Comparison of ENCODE assay signal across 8 cellular contexts in the genomic region with DNA sequence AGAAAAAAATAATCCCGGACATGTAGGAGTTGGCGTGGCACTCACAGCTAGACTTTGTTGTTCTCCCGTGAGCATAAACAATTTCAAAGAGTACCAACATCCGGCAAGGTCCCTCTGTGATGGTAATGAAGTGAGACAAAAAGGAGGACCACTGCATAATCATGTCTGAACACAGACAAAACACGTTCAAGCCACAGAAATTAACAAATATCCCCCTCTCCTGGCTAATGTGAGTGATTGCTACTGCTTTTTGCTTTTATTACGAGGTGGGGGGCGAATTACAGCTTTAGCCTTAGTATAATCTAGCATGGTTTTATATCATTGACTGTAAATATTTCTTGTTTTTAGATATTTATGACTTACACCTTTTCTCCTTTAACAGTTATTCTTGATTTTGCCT.
DNase-seq lines count a peak whose midpoint lies in the region; ATAC-seq and TF ChIP-seq lines count a peak whose summit lies in the region.

No MANE protein-coding gene starts in this region.

- no peak overlapping the region for H3K23ac ChIP-seq in IMR-90 (ENCODE audit: low read depth, low read length)

- no peaks in the 10 kb centered on the region for H3K9me1 ChIP-seq in IMR-90 (ENCODE audit: insufficient read depth, low read length)

- dilution Hi-C loops in IMR-90 (cut with HindIII; ENCODE audit: low sequenced_read_pairs, unreplicated experiment) = no loop called here

- H3K14ac ChIP-seq in IMR-90 (replicated peaks; ENCODE audit: low read depth, low read length) = no peak overlapping the region

- no peak overlapping the region for H4K8ac ChIP-seq in IMR-90 (ENCODE audit: low read depth in 2 of 2, low read length in 2 of 2)

- no CpG with 5 or more reads among the region's 7 CpGs for WGBS in IMR-90 (ENCODE audit: extremely low coverage in 2 of 2, insufficient read length in 1 of 2), 2 experiments
- 11% methylated on average over 7 of the region's 7 CpGs for WGBS in SK-N-SH (ENCODE audit: low lambda C conversion rate)

- no peaks in the 10 kb centered on the region for H3K79me1 ChIP-seq in IMR-90 (ENCODE audit: low read depth in 1 of 2, low read length in 2 of 2)

- H3K36me3 ChIP-seq in IMR-90 (ENCODE audit: control insufficient read depth, insufficient read depth, low read length) (no peaks in the 10 kb centered on the region), SK-N-SH (replicated peaks in 1 of 2; ENCODE audit: control insufficient read depth in 1 of 2, insufficient read depth in 2 of 2, low read length in 1 of 2) (no peaks in the 10 kb centered on the region)

- H2BK20ac ChIP-seq in IMR-90 (ENCODE audit: low read depth, low read length) = no peak overlapping the region

- no peak overlapping the region for H2AK5ac ChIP-seq in IMR-90 (ENCODE audit: low read depth, low read length)

- no peaks in the 10 kb centered on the region for H3K79me2 ChIP-seq in SK-N-SH (ENCODE audit: insufficient read depth)

- H3K4me2 ChIP-seq in IMR-90 (ENCODE audit: low read depth, low read length) (peak overlapping the region; percentile 88), SK-N-SH (no peak overlapping the region)

- H2AFZ ChIP-seq in IMR-90 (replicated peaks; ENCODE audit: low read length, poor library complexity) (no peak overlapping the region), SK-N-SH (ENCODE audit: low read depth) (0 out of 2 replicates have a peak overlapping the region, but pooled peaks have one; percentile 17)

- no peaks in the 10 kb centered on the region for H3K9me3 ChIP-seq in IMR-90 (ENCODE audit: control insufficient read depth, insufficient read depth, low read length)
- H3K9me3 ChIP-seq in SK-N-SH = no peaks in the 10 kb centered on the region

- no peak overlapping the region for H3K27ac ChIP-seq in C4-2B
- no peak overlapping the region for H3K27ac ChIP-seq in IMR-90 (ENCODE audit: insufficient read depth, low read length)
- H3K27ac ChIP-seq in SK-N-SH (ENCODE audit: low read depth in 2 of 2, low read length in 1 of 2) = no peak overlapping the region

- POLR2A ChIA-PET in IMR-90 (lab: Charles Lee; ENCODE audit: unreplicated experiment) = no interaction called here
- POLR2A ChIA-PET in SK-N-SH (lab: Yijun Ruan, JAX) = no interaction called here

- H3K9ac ChIP-seq in IMR-90 (ENCODE audit: low read depth, low read length) (no peak overlapping the region; the same call in 1 of the 2 replicates), SK-N-SH (no peak overlapping the region)

- H2BK120ac ChIP-seq in IMR-90 (ENCODE audit: low read depth, low read length) = no peak overlapping the region

- H3K18ac ChIP-seq in IMR-90 (ENCODE audit: low read depth, low read length) = no peak overlapping the region

- CTCF ChIA-PET in IMR-90 (lab: Yijun Ruan, JAX) = interaction anchor here (0.6 to 1.4 kb wide), 7 partner anchors 12 to 350 kb away, joined by 3 to 9 read pairs (median 3); no protein-coding TSS in a partner anchor
- CTCF ChIA-PET in SK-N-SH (lab: Yijun Ruan, JAX) = interaction anchor here (0.6 to 4.9 kb wide), 10 partner anchors 11 to 1548 kb away, joined by 3 to 44 read pairs (median 4); no protein-coding TSS in a partner anchor

- no TSS peak for BruUV-seq in IMR-90 (replicated peaks; lab: Mats Ljungman, UMichigan)

- no peak overlapping the region for H2AK9ac ChIP-seq in IMR-90 (replicated peaks; ENCODE audit: low read depth, low read length, poor library complexity)

- no peak overlapping the region for H4K5ac ChIP-seq in IMR-90 (ENCODE audit: low read depth, low read length)

- H4K20me1 ChIP-seq in IMR-90 (ENCODE audit: insufficient read depth, low read length) = no peaks in the 10 kb centered on the region
- H4K20me1 ChIP-seq in SK-N-SH (ENCODE audit: insufficient read depth) = no peaks in the 10 kb centered on the region

- no peaks in the 10 kb centered on the region for H3F3A ChIP-seq in SK-N-SH (replicated peaks; ENCODE audit: insufficient read depth)

- intact Hi-C loops in IMR-90 (cut with micrococcal nuclease) = loop anchor here (10.0 kb wide), 1 partner anchor 455 kb away; no protein-coding TSS in a partner anchor

- TF ChIP-seq POLR2A in IMR-90 (IDR thresholded peaks at IDR 0.05; ENCODE audit: low read depth, low read length) = no peak

- H4K91ac ChIP-seq in IMR-90 (ENCODE audit: insufficient read depth, low read depth, low read length) = no peak overlapping the region

- TF ChIP-seq EP300 in SK-N-SH (IDR thresholded peaks at IDR 0.05; ENCODE audit: borderline replicate concordance in 1 of 2, low read depth in 1 of 2, low read length in 1 of 2) = no peak

- H3K4me3 ChIP-seq in IMR-90 (ENCODE audit: insufficient read depth, low read depth, low read length) = no peak overlapping the region
- no peak overlapping the region for H3K4me3 ChIP-seq in SK-N-SH (ENCODE audit: low read depth in 2 of 2, low read length in 1 of 2)

- TF ChIP-seq RAD21 in IMR-90 (IDR thresholded peaks at IDR 0.05; ENCODE audit: low read length) (peak; percentile 55), SK-N-SH (IDR thresholded peaks at IDR 0.05; ENCODE audit: low read length) (peak; percentile 62)

- no peak overlapping the region for H2BK5ac ChIP-seq in IMR-90 (ENCODE audit: low read depth, low read length, poor library complexity, severe bottlenecking)

- no peaks in the 10 kb centered on the region for H3K4me1 ChIP-seq in IMR-90 (ENCODE audit: control insufficient read depth, insufficient read depth, low read length)
- H3K4me1 ChIP-seq in SK-N-SH (ENCODE audit: control insufficient read depth in 1 of 2, insufficient read depth in 2 of 2, low read depth in 1 of 2, low read length in 1 of 2) = no peaks in the 10 kb centered on the region

- no peak overlapping the region for H3K4ac ChIP-seq in IMR-90 (ENCODE audit: low read depth, low read length)

- peak; percentile 56 for TF ChIP-seq CTCF in C4-2B (conservative IDR thresholded peaks at IDR 0.05)
- peak; percentile 57 for TF ChIP-seq CTCF in IMR-90 (conservative IDR thresholded peaks at IDR 0.05; ENCODE audit: low read depth, low read length)
- TF ChIP-seq CTCF in SK-N-SH (IDR thresholded peaks at IDR 0.05) = peak; percentile 61

- peak; percentile 39 for DNase-seq in IMR-90
- DNase-seq in SK-N-SH = peak; percentile 61
- peak; percentile 25 for DNase-seq in inferior parietal cortex (ENCODE audit: extremely low spot score)
- no peak for DNase-seq in NCI-H187 (lab: John Stamatoyannopoulos, UW)
- DNase-seq in globus pallidus (ENCODE audit: low spot score) = no peak

- ATAC-seq in IMR-90 (ENCODE audit: low read depth) (0 out of 2 replicates have a peak, but pooled peaks have one; percentile 67), HG02798 (IDR thresholded peaks at IDR 0.05; ENCODE audit: poor library complexity, unreplicated experiment) (no peak), HG03025 (IDR thresholded peaks at IDR 0.05; ENCODE audit: low FRiP score, unreplicated experiment) (no peak)

- no peak overlapping the region for H2BK15ac ChIP-seq in IMR-90 (ENCODE audit: low read depth, low read length)

- in situ Hi-C loops in IMR-90 (cut with MboI; ENCODE audit: low sequenced_read_pairs) = no loop called here

- H3K27me3 ChIP-seq in IMR-90 (ENCODE audit: control insufficient read depth, insufficient read depth, low read length) (peaks cover 16% of the 10 kb centered on the region), SK-N-SH (ENCODE audit: insufficient read depth) (peaks cover 16% of the 10 kb centered on the region)

- no peaks in the 10 kb centered on the region for H3K9me2 ChIP-seq in SK-N-SH

- no peak overlapping the region for H3K56ac ChIP-seq in IMR-90 (ENCODE audit: extremely low read depth, insufficient read depth, low read length)

TF ChIP-seq in IMR-90, 13 proteins besides CTCF, POLR2A, EP300 and RAD21 (continues in another document):
- TF ChIP-seq, protein P1, sequence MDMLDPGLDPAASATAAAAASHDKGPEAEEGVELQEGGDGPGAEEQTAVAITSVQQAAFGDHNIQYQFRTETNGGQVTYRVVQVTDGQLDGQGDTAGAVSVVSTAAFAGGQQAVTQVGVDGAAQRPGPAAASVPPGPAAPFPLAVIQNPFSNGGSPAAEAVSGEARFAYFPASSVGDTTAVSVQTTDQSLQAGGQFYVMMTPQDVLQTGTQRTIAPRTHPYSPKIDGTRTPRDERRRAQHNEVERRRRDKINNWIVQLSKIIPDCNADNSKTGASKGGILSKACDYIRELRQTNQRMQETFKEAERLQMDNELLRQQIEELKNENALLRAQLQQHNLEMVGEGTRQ (IDR thresholded peaks at IDR 0.05; ENCODE audit: low read depth, low read length) = no peak
- TF ChIP-seq SMC3 (IDR thresholded peaks at IDR 0.05; ENCODE audit: low read depth, low read length) = peak; percentile 42; the same call in 1 of the 2 replicates
- TF ChIP-seq, protein P2, sequence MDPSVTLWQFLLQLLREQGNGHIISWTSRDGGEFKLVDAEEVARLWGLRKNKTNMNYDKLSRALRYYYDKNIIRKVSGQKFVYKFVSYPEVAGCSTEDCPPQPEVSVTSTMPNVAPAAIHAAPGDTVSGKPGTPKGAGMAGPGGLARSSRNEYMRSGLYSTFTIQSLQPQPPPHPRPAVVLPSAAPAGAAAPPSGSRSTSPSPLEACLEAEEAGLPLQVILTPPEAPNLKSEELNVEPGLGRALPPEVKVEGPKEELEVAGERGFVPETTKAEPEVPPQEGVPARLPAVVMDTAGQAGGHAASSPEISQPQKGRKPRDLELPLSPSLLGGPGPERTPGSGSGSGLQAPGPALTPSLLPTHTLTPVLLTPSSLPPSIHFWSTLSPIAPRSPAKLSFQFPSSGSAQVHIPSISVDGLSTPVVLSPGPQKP (IDR thresholded peaks at IDR 0.05; ENCODE audit: borderline replicate concordance, low read depth, low read length) = no peak

TF ChIP-seq in SK-N-SH, 30 proteins besides CTCF, POLR2A, EP300 and RAD21:
- TF ChIP-seq, protein P3, sequence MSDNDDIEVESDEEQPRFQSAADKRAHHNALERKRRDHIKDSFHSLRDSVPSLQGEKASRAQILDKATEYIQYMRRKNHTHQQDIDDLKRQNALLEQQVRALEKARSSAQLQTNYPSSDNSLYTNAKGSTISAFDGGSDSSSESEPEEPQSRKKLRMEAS (IDR thresholded peaks at IDR 0.05; ENCODE audit: low read depth) = no peak
- TF ChIP-seq SMC3 (IDR thresholded peaks at IDR 0.05; ENCODE audit: low read depth, low read length) = peak; percentile 45
TF ChIP-seq in SK-N-SH: peak in this region for 1.

Comparison
In these comparisons a context has a peak if more than half of its experiments do, and no peak if none do; other contexts are left out.
1. DNase-seq: peak in IMR-90 (single experiment), SK-N-SH (single experiment) and inferior parietal cortex (single experiment); none in NCI-H187 (0 of 2) and globus pallidus (single experiment).
2. Peak in every context shown above with its lines, with median percentiles within 50 percentile points of each other: CTCF ChIP-seq.